In genomic region chr5:143758750-143759149, GRCh38 we compare ENCODE assay signal across 9 cellular contexts. TPM values are rescaled to one million over a fixed set of nuclear protein-coding genes. Genes with fewer than 3 reads are reported as not detected.
DNase-seq lines count a peak whose midpoint lies in the region; ATAC-seq lines count a peak whose summit lies in the region.
"Had no signal": no experiment of that assay in that cellular context is flagged by ENCODE, and none has a peak within 500 bp of the region (broad histone marks: within the 10 kb centered on the region; RNA-seq: fewer than 3 reads in every experiment).

No MANE protein-coding gene starts in this region.

- no peaks in the 10 kb centered on the region for H3K36me3 Mint-ChIP-seq in activated T-cell treated with anti-CD3 and anti-CD28 coated beads, Interleukin-2, amount 50 U/mL, for 72 hours (ENCODE audit: insufficient read depth in 2 of 2)
- no peaks in the 10 kb centered on the region for H3K36me3 Mint-ChIP-seq in stimulated activated memory B cell treated with anti-CD40 and anti-IgM and Interleukin-4, amounts not matched to agents 10 μg/mL and 1 μg/mL and 100 μg/mL, for 72 hours

- no peaks in the 10 kb centered on the region for H3K36me3 ChIP-seq in GM23248 (ENCODE audit: low read depth)
- H3K36me3 ChIP-seq: upper lobe of left lung had no signal

- H3K27ac ChIP-seq in GM23248: peak overlapping the region; percentile 45
- H3K27ac ChIP-seq: upper lobe of left lung had no signal

- 0 out of 2 replicates have a peak overlapping the region, but pooled peaks have one; percentile 8 for H3K9ac ChIP-seq in GM23248

- H3K9me2 ChIP-seq in GM23248 (ENCODE audit: insufficient read depth): no peaks in the 10 kb centered on the region

- DNase-seq in activated T-cell treated with anti-CD3 and anti-CD28 coated beads, Interleukin-2, amount 50 U/mL, for 72 hours: no peak
- no peak for DNase-seq in activated T-cell treated with anti-CD3 and anti-CD28 coated beads, Interleukin-2, amount 50 U/mL, for 48 hours
- DNase-seq in GM23248 (peak; percentile 76), HuH-7 (ENCODE audit: low spot score) (no peak), NCI-H2107 (lab: John Stamatoyannopoulos, UW) (no peak)
- no peak for DNase-seq in activated naive CD4-positive, alpha-beta T cell (lab: John Stamatoyannopoulos, UW)
- DNase-seq: upper lobe of left lung had no signal

- no peaks in the 10 kb centered on the region for H4K20me1 ChIP-seq in GM23248 (ENCODE audit: insufficient read depth)

- 1 to 5% methylated on average over 3 of the region's 3 CpGs for WGBS in GM23248 (ENCODE audit: low coverage in 1 of 2, low lambda C conversion rate in 2 of 2, missing lambda C conversion rate in 2 of 2), 2 experiments

- H3K4me1 ChIP-seq in GM23248 (ENCODE audit: insufficient read depth): peaks cover 30% of the 10 kb centered on the region
- H3K4me1 ChIP-seq: upper lobe of left lung had no signal

- in situ Hi-C loops in GM23248 (cut with MboI): no loop called here

- peak overlapping the region; percentile 26 for H3K4me3 ChIP-seq in GM23248
- H3K4me3 ChIP-seq: upper lobe of left lung had no signal

- peak overlapping the region; percentile 42 for H3K4me2 ChIP-seq in GM23248 (ENCODE audit: unreplicated experiment)

- peak overlapping the region; percentile 7 for H2AFZ ChIP-seq in GM23248

- peaks cover 7% of the 10 kb centered on the region for H3K27me3 Mint-ChIP-seq in activated T-cell treated with anti-CD3 and anti-CD28 coated beads, Interleukin-2, amount 50 U/mL, for 72 hours (ENCODE audit: low read depth)
- no peaks in the 10 kb centered on the region for H3K27me3 Mint-ChIP-seq in stimulated activated memory B cell treated with anti-CD40 and anti-IgM and Interleukin-4, amounts not matched to agents 10 μg/mL and 1 μg/mL and 100 μg/mL, for 72 hours

- ATAC-seq in activated T-cell treated with anti-CD3 and anti-CD28 coated beads, Interleukin-2, amount 50 U/mL, for 72 hours (replicated peaks in 1 of 2): peak in 1 of 2 donors; percentile 45
- ATAC-seq in HG03521 (IDR thresholded peaks at IDR 0.05; ENCODE audit: unreplicated experiment): peak; percentile 52
- ATAC-seq in stimulated activated memory B cell treated with anti-CD40 and anti-IgM and Interleukin-4, amounts not matched to agents 10 μg/mL and 1 μg/mL and 100 μg/mL, for 72 hours: peak; percentile 67

- H3K9me3 Mint-ChIP-seq in activated T-cell treated with anti-CD3 and anti-CD28 coated beads, Interleukin-2, amount 50 U/mL, for 72 hours: no peaks in the 10 kb centered on the region
- no peaks in the 10 kb centered on the region for H3K9me3 Mint-ChIP-seq in stimulated activated memory B cell treated with anti-CD40 and anti-IgM and Interleukin-4, amounts not matched to agents 10 μg/mL and 1 μg/mL and 100 μg/mL, for 72 hours

- H3K4me1 Mint-ChIP-seq in activated T-cell treated with anti-CD3 and anti-CD28 coated beads, Interleukin-2, amount 50 U/mL, for 72 hours (ENCODE audit: low read depth): peaks cover 15% of the 10 kb centered on the region
- peaks cover 6% of the 10 kb centered on the region for H3K4me1 Mint-ChIP-seq in stimulated activated memory B cell treated with anti-CD40 and anti-IgM and Interleukin-4, amounts not matched to agents 10 μg/mL and 1 μg/mL and 100 μg/mL, for 72 hours

- H3F3A ChIP-seq in GM23248 (ENCODE audit: insufficient read depth): peaks cover 23% of the 10 kb centered on the region; the same call in 1 of the 2 replicates

- H3K79me2 ChIP-seq in GM23248 (ENCODE audit: insufficient read depth): no peaks in the 10 kb centered on the region

- no peaks in the 10 kb centered on the region for H3K27me3 ChIP-seq in GM23248 (replicated peaks; ENCODE audit: insufficient read depth)
- H3K27me3 ChIP-seq: upper lobe of left lung had no signal

- peak overlapping the region in 1 of 2 donors; percentile 8 for H3K4me3 Mint-ChIP-seq in activated T-cell treated with anti-CD3 and anti-CD28 coated beads, Interleukin-2, amount 50 U/mL, for 72 hours
- no peak overlapping the region for H3K4me3 Mint-ChIP-seq in stimulated activated memory B cell treated with anti-CD40 and anti-IgM and Interleukin-4, amounts not matched to agents 10 μg/mL and 1 μg/mL and 100 μg/mL, for 72 hours

- H3K27ac Mint-ChIP-seq in activated T-cell treated with anti-CD3 and anti-CD28 coated beads, Interleukin-2, amount 50 U/mL, for 72 hours: peak overlapping the region; percentile 12
- H3K27ac Mint-ChIP-seq in stimulated activated memory B cell treated with anti-CD40 and anti-IgM and Interleukin-4, amounts not matched to agents 10 μg/mL and 1 μg/mL and 100 μg/mL, for 72 hours: peak overlapping the region; percentile 50

- H3K9me3 ChIP-seq in GM23248 (ENCODE audit: low read depth): no peaks in the 10 kb centered on the region
- H3K9me3 ChIP-seq: upper lobe of left lung had no signal

RNA-seq across cellular contexts. Expression of gene HMHB1, which starts 53.2 kb away (rescaled TPM):
- total RNA-seq in activated T-cell treated with anti-CD3 and anti-CD28 coated beads, Interleukin-2, amount 50 U/mL, for 72 hours: not detected
- not detected in 2 replicates for total RNA-seq in GM23248 (2014; rRNA removed; shearing (Covaris generic))
- polyA plus RNA-seq in GM23248 (2016; fragmentation: Nextera tagmentation; extraction: Ambion mirVana): not detected in 2 replicates
- total RNA-seq: upper lobe of left lung had no signal
